ENCODE assay signal across 24 cellular contexts in genomic region chr6:43036712-43037111, GRCh38.
"Had no signal": no experiment of that assay in that cellular context is flagged by ENCODE, and none has a peak within 500 bp of the region (broad histone marks: within the 10 kb centered on the region; RNA-seq: fewer than 3 reads in every experiment).

No MANE protein-coding gene starts in this region.

- H3K27me3 ChIP-seq: foreskin keratinocyte, heart right ventricle, left lung, pancreas, right lobe of liver, spleen, testis, tibial nerve had no signal

- DNase-seq: cerebellar nuclear complex; foreskin keratinocyte; hypothalamus; kidney glomerular epithelial cell; left lung; mesenchymal stem cell; midbrain; occipital lobe; retina; right lobe of liver; spleen; stimulated activated CD4-positive, alpha-beta T cell treated with anti-CD3 and anti-CD28 coated beads, Interleukin-15, amount 100 ng/mL, for 24 hours; stimulated activated CD4-positive, alpha-beta T cell treated with anti-CD3 and anti-CD28 coated beads, Interleukin-1b, Interleukin-23, amount 100 ng/mL, for 48 hours; stimulated activated CD4-positive, alpha-beta T cell treated with anti-CD3 and anti-CD28 coated beads, Interleukin-4, amount 100 ng/mL, for 24 hours; stimulated activated naive CD8-positive, alpha-beta T cell treated with anti-CD3 and anti-CD28 coated beads, Interleukin-15, amount 100 ng/mL, for 72 hours; testis had no signal

- ATAC-seq: foreskin keratinocyte; left lung; natural killer cell treated with Interleukin-12 subunit alpha and Interleukin-12 subunit beta and Interleukin-15 and Interleukin-18, amount 100 ng/mL, for 72 hours; pancreas; stimulated activated memory B cell treated with anti-CD40 and anti-IgM and Interleukin-4, amounts not matched to agents 10 μg/mL and 1 μg/mL and 100 μg/mL, for 72 hours; stimulated activated naive CD8-positive, alpha-beta T cell treated with anti-CD3 and anti-CD28 coated beads, Interleukin-15, amount 100 ng/mL, for 72 hours had no signal

- H3K27ac ChIP-seq: foreskin keratinocyte, left lung, pancreas, right lobe of liver, spleen, testis, tibial nerve had no signal

- H3K4me3 Mint-ChIP-seq: dendritic cell treated with granulocyte-macrophage colony-stimulating factor and Interleukin-4, amounts not matched to agents 40 ng/mL and 50 ng/mL, for 4 days; natural killer cell treated with Interleukin-12 subunit alpha and Interleukin-12 subunit beta and Interleukin-15 and Interleukin-18, amount 100 ng/mL, for 72 hours; stimulated activated memory B cell treated with anti-CD40 and anti-IgM and Interleukin-4, amounts not matched to agents 10 μg/mL and 1 μg/mL and 100 μg/mL, for 72 hours; stimulated activated naive CD8-positive, alpha-beta T cell treated with anti-CD3 and anti-CD28 coated beads, Interleukin-15, amount 100 ng/mL, for 72 hours had no signal

- H3K4me1 ChIP-seq: foreskin keratinocyte, left lung, pancreas, spleen, tibial nerve had no signal

- H3K4me3 ChIP-seq: heart right ventricle, left lung, lung, pancreas, right lobe of liver, spleen, testis, tibial nerve had no signal

- H3K9me3 ChIP-seq: heart right ventricle, left lung, pancreas, right lobe of liver, spleen, testis, tibial nerve had no signal

- H3K4me1 Mint-ChIP-seq: stimulated activated naive CD8-positive, alpha-beta T cell treated with anti-CD3 and anti-CD28 coated beads, Interleukin-15, amount 100 ng/mL, for 72 hours had no signal

- H3K27ac Mint-ChIP-seq: dendritic cell treated with granulocyte-macrophage colony-stimulating factor and Interleukin-4, amounts not matched to agents 40 ng/mL and 50 ng/mL, for 4 days; natural killer cell treated with Interleukin-12 subunit alpha and Interleukin-12 subunit beta and Interleukin-15 and Interleukin-18, amount 100 ng/mL, for 72 hours; progenitor cell of endocrine pancreas; stimulated activated memory B cell treated with anti-CD40 and anti-IgM and Interleukin-4, amounts not matched to agents 10 μg/mL and 1 μg/mL and 100 μg/mL, for 72 hours; stimulated activated naive CD8-positive, alpha-beta T cell treated with anti-CD3 and anti-CD28 coated beads, Interleukin-15, amount 100 ng/mL, for 72 hours had no signal

- H3K27me3 Mint-ChIP-seq: dendritic cell treated with granulocyte-macrophage colony-stimulating factor and Interleukin-4, amounts not matched to agents 40 ng/mL and 50 ng/mL, for 4 days; natural killer cell treated with Interleukin-12 subunit alpha and Interleukin-12 subunit beta and Interleukin-15 and Interleukin-18, amount 100 ng/mL, for 72 hours; progenitor cell of endocrine pancreas; stimulated activated memory B cell treated with anti-CD40 and anti-IgM and Interleukin-4, amounts not matched to agents 10 μg/mL and 1 μg/mL and 100 μg/mL, for 72 hours; stimulated activated naive CD8-positive, alpha-beta T cell treated with anti-CD3 and anti-CD28 coated beads, Interleukin-15, amount 100 ng/mL, for 72 hours had no signal

- H3K9me3 Mint-ChIP-seq: dendritic cell treated with granulocyte-macrophage colony-stimulating factor and Interleukin-4, amounts not matched to agents 40 ng/mL and 50 ng/mL, for 4 days; natural killer cell treated with Interleukin-12 subunit alpha and Interleukin-12 subunit beta and Interleukin-15 and Interleukin-18, amount 100 ng/mL, for 72 hours; stimulated activated memory B cell treated with anti-CD40 and anti-IgM and Interleukin-4, amounts not matched to agents 10 μg/mL and 1 μg/mL and 100 μg/mL, for 72 hours; stimulated activated naive CD8-positive, alpha-beta T cell treated with anti-CD3 and anti-CD28 coated beads, Interleukin-15, amount 100 ng/mL, for 72 hours had no signal
